ENCODE assay signal across 2 cellular contexts in genomic region chr13:91355826-91356710, GRCh38.
TF ChIP-seq lines count a peak whose summit lies in the region.

No MANE protein-coding gene starts in this region.

TF ChIP-seq in GM12891, 5 proteins besides CTCF, POLR2A, EP300 and RAD21:
- TF ChIP-seq TAF1 (IDR thresholded peaks at IDR 0.05; ENCODE audit: low read depth, low read length) (no peak), POLR2AphosphoS5 (IDR thresholded peaks at IDR 0.05; ENCODE audit: low read depth, low read length) (peak; percentile 30; the same call in 1 of the 2 replicates)

TF ChIP-seq in GM12878, 131 proteins besides CTCF, POLR2A, EP300 and RAD21 (continued from another document):
- TF ChIP-seq POLR2AphosphoS5 (IDR thresholded peaks at IDR 0.05; ENCODE audit: low read length), result peak; percentile 45; the same call in 1 of the 2 replicates
- TF ChIP-seq, protein P1, sequence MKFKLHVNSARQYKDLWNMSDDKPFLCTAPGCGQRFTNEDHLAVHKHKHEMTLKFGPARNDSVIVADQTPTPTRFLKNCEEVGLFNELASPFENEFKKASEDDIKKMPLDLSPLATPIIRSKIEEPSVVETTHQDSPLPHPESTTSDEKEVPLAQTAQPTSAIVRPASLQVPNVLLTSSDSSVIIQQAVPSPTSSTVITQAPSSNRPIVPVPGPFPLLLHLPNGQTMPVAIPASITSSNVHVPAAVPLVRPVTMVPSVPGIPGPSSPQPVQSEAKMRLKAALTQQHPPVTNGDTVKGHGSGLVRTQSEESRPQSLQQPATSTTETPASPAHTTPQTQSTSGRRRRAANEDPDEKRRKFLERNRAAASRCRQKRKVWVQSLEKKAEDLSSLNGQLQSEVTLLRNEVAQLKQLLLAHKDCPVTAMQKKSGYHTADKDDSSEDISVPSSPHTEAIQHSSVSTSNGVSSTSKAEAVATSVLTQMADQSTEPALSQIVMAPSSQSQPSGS (IDR thresholded peaks at IDR 0.05; ENCODE audit: low read length), result 0 out of 2 replicates have a peak, but pooled peaks have one; percentile 12
- TF ChIP-seq YBX1 (IDR thresholded peaks at IDR 0.05), result no peak
- TF ChIP-seq HSF1 (IDR thresholded peaks at IDR 0.05; ENCODE audit: low read depth, low read length), result no peak
- TF ChIP-seq ATF7 (IDR thresholded peaks at IDR 0.05; ENCODE audit: low read depth), result no peak
- TF ChIP-seq NKRF (conservative IDR thresholded peaks at IDR 0.05), result no peak
